Comparison of ENCODE assay signal across 2 cellular contexts in the genomic region with DNA sequence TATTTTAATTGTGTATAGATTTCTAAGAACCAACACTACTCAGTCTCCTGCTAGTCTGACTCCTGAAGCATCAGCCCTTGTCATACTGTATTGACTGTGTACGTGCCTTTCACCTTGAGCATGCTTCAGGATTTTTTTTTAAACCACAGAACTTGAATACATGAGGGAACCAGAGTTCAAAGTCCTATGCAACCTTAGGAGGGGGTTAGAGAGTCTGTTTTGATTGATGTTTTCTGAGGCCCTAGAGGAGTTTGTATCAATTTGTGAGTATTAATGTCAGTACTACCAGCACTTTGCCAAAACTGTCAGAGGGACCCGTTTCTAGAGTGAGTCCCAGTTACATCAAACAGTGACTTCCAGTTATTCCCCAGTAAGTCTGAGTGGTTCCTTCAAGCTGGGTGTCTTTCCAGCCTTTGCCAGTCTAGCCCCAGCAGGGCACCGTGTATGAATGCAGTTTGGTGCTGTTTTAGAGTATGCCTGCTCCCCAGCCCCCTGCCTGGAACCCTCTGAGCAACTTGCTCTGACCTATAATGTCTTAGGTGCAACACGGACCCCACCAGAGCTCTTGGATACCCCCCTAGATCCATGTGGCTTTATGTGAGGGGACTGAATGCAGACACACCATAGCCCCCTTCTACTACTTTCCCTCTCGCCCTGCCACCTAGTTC.
TF ChIP-seq lines count a peak whose summit lies in the region.

No MANE protein-coding gene starts in this region.

TF ChIP-seq in K562, 482 proteins besides CTCF, POLR2A, EP300 and RAD21 (continues in another document):
- TF ChIP-seq SAP30 (IDR thresholded peaks at IDR 0.05; ENCODE audit: borderline replicate concordance, insufficient read depth, low read depth, low read length, poor library complexity, severe bottlenecking) (peak; percentile 22), EWSR1 (IDR thresholded peaks at IDR 0.05; ENCODE audit: borderline replicate concordance, low read depth, partially characterized antibody) (no peak), HCFC1 (IDR thresholded peaks at IDR 0.05; ENCODE audit: low read depth, low read length) (no peak), BACH1 (tag; IDR thresholded peaks at IDR 0.05) (no peak), ZNF431 (CRISPR knock-in tag; IDR thresholded peaks at IDR 0.05) (peak; percentile 63; the same call in 1 of the 2 replicates), GTF2E2 (tag; IDR thresholded peaks at IDR 0.05) (0 out of 2 replicates have a peak, but pooled peaks have one; percentile 48), ZBED1 (IDR thresholded peaks at IDR 0.05) (no peak), MAX (CRISPR knock-in tag; IDR thresholded peaks at IDR 0.05) (0 out of 2 replicates have a peak, but pooled peaks have one; percentile 14), CREB3 (tag; conservative IDR thresholded peaks at IDR 0.05; ENCODE audit: low read depth) (peak; percentile 67; the same call in 1 of the 2 replicates), MTA2 (IDR thresholded peaks at IDR 0.05; ENCODE audit: low read depth) (no peak), ZFP30 (CRISPR knock-in tag; IDR thresholded peaks at IDR 0.05; ENCODE audit: borderline replicate concordance) (no peak), ZNF280A (IDR thresholded peaks at IDR 0.05; ENCODE audit: low read depth, partially characterized antibody) (no peak), ZBTB8A (IDR thresholded peaks at IDR 0.05; ENCODE audit: partially characterized antibody) (no peak), PREB (CRISPR knock-in tag; IDR thresholded peaks at IDR 0.05) (no peak), ZNF639 (CRISPR knock-in tag; conservative IDR thresholded peaks at IDR 0.05 in 1 of 2, IDR thresholded peaks at IDR 0.05 in 1 of 2) (no peak)
- TF ChIP-seq, protein P1, sequence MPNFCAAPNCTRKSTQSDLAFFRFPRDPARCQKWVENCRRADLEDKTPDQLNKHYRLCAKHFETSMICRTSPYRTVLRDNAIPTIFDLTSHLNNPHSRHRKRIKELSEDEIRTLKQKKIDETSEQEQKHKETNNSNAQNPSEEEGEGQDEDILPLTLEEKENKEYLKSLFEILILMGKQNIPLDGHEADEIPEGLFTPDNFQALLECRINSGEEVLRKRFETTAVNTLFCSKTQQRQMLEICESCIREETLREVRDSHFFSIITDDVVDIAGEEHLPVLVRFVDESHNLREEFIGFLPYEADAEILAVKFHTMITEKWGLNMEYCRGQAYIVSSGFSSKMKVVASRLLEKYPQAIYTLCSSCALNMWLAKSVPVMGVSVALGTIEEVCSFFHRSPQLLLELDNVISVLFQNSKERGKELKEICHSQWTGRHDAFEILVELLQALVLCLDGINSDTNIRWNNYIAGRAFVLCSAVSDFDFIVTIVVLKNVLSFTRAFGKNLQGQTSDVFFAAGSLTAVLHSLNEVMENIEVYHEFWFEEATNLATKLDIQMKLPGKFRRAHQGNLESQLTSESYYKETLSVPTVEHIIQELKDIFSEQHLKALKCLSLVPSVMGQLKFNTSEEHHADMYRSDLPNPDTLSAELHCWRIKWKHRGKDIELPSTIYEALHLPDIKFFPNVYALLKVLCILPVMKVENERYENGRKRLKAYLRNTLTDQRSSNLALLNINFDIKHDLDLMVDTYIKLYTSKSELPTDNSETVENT (CRISPR knock-in tag; IDR thresholded peaks at IDR 0.05): no peak
- TF ChIP-seq, protein P2, sequence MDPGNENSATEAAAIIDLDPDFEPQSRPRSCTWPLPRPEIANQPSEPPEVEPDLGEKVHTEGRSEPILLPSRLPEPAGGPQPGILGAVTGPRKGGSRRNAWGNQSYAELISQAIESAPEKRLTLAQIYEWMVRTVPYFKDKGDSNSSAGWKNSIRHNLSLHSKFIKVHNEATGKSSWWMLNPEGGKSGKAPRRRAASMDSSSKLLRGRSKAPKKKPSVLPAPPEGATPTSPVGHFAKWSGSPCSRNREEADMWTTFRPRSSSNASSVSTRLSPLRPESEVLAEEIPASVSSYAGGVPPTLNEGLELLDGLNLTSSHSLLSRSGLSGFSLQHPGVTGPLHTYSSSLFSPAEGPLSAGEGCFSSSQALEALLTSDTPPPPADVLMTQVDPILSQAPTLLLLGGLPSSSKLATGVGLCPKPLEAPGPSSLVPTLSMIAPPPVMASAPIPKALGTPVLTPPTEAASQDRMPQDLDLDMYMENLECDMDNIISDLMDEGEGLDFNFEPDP (CRISPR knock-in tag; IDR thresholded peaks at IDR 0.05): no peak

TF ChIP-seq in HepG2, 621 proteins besides CTCF, POLR2A, EP300 and RAD21 (continues in another document):
- no peak for TF ChIP-seq ZNF570 (CRISPR knock-in tag; IDR thresholded peaks at IDR 0.05; ENCODE audit: borderline replicate concordance)
- TF ChIP-seq HNRNPL (IDR thresholded peaks at IDR 0.05; ENCODE audit: low read depth, low read length): no peak
- TF ChIP-seq ZNF567 (CRISPR knock-in tag; IDR thresholded peaks at IDR 0.05; ENCODE audit: borderline replicate concordance): no peak
- TF ChIP-seq, protein P3, sequence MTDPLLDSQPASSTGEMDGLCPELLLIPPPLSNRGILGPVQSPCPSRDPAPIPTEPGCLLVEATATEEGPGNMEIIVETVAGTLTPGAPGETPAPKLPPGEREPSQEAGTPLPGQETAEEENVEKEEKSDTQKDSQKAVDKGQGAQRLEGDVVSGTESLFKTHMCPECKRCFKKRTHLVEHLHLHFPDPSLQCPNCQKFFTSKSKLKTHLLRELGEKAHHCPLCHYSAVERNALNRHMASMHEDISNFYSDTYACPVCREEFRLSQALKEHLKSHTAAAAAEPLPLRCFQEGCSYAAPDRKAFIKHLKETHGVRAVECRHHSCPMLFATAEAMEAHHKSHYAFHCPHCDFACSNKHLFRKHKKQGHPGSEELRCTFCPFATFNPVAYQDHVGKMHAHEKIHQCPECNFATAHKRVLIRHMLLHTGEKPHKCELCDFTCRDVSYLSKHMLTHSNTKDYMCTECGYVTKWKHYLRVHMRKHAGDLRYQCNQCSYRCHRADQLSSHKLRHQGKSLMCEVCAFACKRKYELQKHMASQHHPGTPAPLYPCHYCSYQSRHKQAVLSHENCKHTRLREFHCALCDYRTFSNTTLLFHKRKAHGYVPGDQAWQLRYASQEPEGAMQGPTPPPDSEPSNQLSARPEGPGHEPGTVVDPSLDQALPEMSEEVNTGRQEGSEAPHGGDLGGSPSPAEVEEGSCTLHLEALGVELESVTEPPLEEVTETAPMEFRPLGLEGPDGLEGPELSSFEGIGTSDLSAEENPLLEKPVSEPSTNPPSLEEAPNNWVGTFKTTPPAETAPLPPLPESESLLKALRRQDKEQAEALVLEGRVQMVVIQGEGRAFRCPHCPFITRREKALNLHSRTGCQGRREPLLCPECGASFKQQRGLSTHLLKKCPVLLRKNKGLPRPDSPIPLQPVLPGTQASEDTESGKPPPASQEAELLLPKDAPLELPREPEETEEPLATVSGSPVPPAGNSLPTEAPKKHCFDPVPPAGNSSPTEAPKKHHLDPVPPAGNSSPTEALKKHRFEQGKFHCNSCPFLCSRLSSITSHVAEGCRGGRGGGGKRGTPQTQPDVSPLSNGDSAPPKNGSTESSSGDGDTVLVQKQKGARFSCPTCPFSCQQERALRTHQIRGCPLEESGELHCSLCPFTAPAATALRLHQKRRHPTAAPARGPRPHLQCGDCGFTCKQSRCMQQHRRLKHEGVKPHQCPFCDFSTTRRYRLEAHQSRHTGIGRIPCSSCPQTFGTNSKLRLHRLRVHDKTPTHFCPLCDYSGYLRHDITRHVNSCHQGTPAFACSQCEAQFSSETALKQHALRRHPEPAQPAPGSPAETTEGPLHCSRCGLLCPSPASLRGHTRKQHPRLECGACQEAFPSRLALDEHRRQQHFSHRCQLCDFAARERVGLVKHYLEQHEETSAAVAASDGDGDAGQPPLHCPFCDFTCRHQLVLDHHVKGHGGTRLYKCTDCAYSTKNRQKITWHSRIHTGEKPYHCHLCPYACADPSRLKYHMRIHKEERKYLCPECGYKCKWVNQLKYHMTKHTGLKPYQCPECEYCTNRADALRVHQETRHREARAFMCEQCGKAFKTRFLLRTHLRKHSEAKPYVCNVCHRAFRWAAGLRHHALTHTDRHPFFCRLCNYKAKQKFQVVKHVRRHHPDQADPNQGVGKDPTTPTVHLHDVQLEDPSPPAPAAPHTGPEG (CRISPR knock-in tag; IDR thresholded peaks at IDR 0.05): no peak
- TF ChIP-seq ZBTB38 (CRISPR knock-in tag; IDR thresholded peaks at IDR 0.05): 0 out of 2 replicates have a peak, but pooled peaks have one; percentile 60
- TF ChIP-seq ZNF331 (CRISPR knock-in tag; IDR thresholded peaks at IDR 0.05): peak; percentile 55; the same call in 1 of the 2 replicates
- TF ChIP-seq RCOR2 (CRISPR knock-in tag; IDR thresholded peaks at IDR 0.05): peak; percentile 84
- no peak for TF ChIP-seq SATB2 (CRISPR knock-in tag; IDR thresholded peaks at IDR 0.05)
- no peak for TF ChIP-seq EEA1 (CRISPR knock-in tag; IDR thresholded peaks at IDR 0.05; ENCODE audit: borderline replicate concordance)
- no peak for TF ChIP-seq JUNB (CRISPR knock-in tag; IDR thresholded peaks at IDR 0.05; ENCODE audit: borderline replicate concordance)
- TF ChIP-seq ISL2 (CRISPR knock-in tag; IDR thresholded peaks at IDR 0.05): 0 out of 2 replicates have a peak, but pooled peaks have one; percentile 50
- TF ChIP-seq ZNF747 (CRISPR knock-in tag; IDR thresholded peaks at IDR 0.05; ENCODE audit: borderline replicate concordance): no peak
- TF ChIP-seq CHCHD3 (CRISPR knock-in tag; IDR thresholded peaks at IDR 0.05): no peak
- TF ChIP-seq IKZF1 (IDR thresholded peaks at IDR 0.05): no peak
- TF ChIP-seq KDM5A (IDR thresholded peaks at IDR 0.05; ENCODE audit: borderline replicate concordance, low read length): no peak
- no peak for TF ChIP-seq HNRNPH1 (optimal IDR thresholded peaks at IDR 0.05; ENCODE audit: low read depth, low read length)
- no peak for TF ChIP-seq FOXP4 (CRISPR knock-in tag; IDR thresholded peaks at IDR 0.05)
- TF ChIP-seq ZNF614 (CRISPR knock-in tag; IDR thresholded peaks at IDR 0.05; ENCODE audit: borderline replicate concordance): peak; percentile 41; the same call in 1 of the 2 replicates
- no peak; the same call in 1 of the 2 replicates for TF ChIP-seq TCF7 (IDR thresholded peaks at IDR 0.05; ENCODE audit: low read depth)
- TF ChIP-seq, protein P4, sequence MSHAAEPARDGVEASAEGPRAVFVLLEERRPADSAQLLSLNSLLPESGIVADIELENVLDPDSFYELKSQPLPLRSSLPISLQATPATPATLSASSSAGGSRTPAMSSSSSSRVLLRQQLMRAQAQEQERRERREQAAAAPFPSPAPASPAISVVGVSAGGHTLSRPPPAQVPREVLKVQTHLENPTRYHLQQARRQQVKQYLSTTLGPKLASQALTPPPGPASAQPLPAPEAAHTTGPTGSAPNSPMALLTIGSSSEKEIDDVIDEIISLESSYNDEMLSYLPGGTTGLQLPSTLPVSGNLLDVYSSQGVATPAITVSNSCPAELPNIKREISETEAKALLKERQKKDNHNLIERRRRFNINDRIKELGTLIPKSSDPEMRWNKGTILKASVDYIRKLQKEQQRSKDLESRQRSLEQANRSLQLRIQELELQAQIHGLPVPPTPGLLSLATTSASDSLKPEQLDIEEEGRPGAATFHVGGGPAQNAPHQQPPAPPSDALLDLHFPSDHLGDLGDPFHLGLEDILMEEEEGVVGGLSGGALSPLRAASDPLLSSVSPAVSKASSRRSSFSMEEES (CRISPR knock-in tag; IDR thresholded peaks at IDR 0.05): no peak; the same call in 1 of the 2 replicates
- TF ChIP-seq ZNF780A (CRISPR knock-in tag; IDR thresholded peaks at IDR 0.05): no peak
- TF ChIP-seq PHF5A (CRISPR knock-in tag; IDR thresholded peaks at IDR 0.05; ENCODE audit: low read depth, unreplicated experiment): peak; percentile 54
- peak; percentile 82 for TF ChIP-seq KDM6A (CRISPR knock-in tag; IDR thresholded peaks at IDR 0.05; ENCODE audit: low read depth)
- TF ChIP-seq ZNF10 (CRISPR knock-in tag; IDR thresholded peaks at IDR 0.05; ENCODE audit: borderline replicate concordance, low read depth): no peak
- TF ChIP-seq ZNF792 (CRISPR knock-in tag; IDR thresholded peaks at IDR 0.05): 0 out of 2 replicates have a peak, but pooled peaks have one; percentile 80
- 0 out of 2 replicates have a peak, but pooled peaks have one; percentile 38 for TF ChIP-seq FOXK2 (IDR thresholded peaks at IDR 0.05)
- TF ChIP-seq HDAC2 (CRISPR knock-in tag; IDR thresholded peaks at IDR 0.05): peak; percentile 80
- no peak for TF ChIP-seq ZNF256 (CRISPR knock-in tag; conservative IDR thresholded peaks at IDR 0.05)
- TF ChIP-seq ZNF605 (CRISPR knock-in tag; IDR thresholded peaks at IDR 0.05): peak; percentile 47
- TF ChIP-seq PAX8 (CRISPR knock-in tag; IDR thresholded peaks at IDR 0.05; ENCODE audit: borderline replicate concordance): no peak
- peak; percentile 82 for TF ChIP-seq TBL1XR1 (IDR thresholded peaks at IDR 0.05; ENCODE audit: borderline replicate concordance, low read length, partially characterized antibody)
- TF ChIP-seq SOX5 (CRISPR knock-in tag; IDR thresholded peaks at IDR 0.05; ENCODE audit: borderline replicate concordance): peak; percentile 74
- TF ChIP-seq NCOA2 (CRISPR knock-in tag; IDR thresholded peaks at IDR 0.05): peak; percentile 72
- peak; percentile 81; the same call in 1 of the 2 replicates for TF ChIP-seq ZSCAN9 (CRISPR knock-in tag; IDR thresholded peaks at IDR 0.05; ENCODE audit: borderline replicate concordance)
- no peak for TF ChIP-seq ZNF678 (CRISPR knock-in tag; IDR thresholded peaks at IDR 0.05)
- peak; percentile 51; the same call in 1 of the 2 replicates for TF ChIP-seq ZNF281 (CRISPR knock-in tag; IDR thresholded peaks at IDR 0.05; ENCODE audit: borderline replicate concordance)
